In genomic region chr9:96420468-96421219, GRCh38 we compare ENCODE assay signal across 1 cellular context.
TF ChIP-seq lines count a peak whose summit lies in the region.

No MANE protein-coding gene starts in this region.

TF ChIP-seq in GM12878, 131 proteins besides CTCF, POLR2A, EP300 and RAD21 (continues in another document):
- TF ChIP-seq BCLAF1 (IDR thresholded peaks at IDR 0.05) (no peak), NR2F1 (conservative IDR thresholded peaks at IDR 0.05) (peak; percentile 56), SMAD5 (IDR thresholded peaks at IDR 0.05; ENCODE audit: low read depth) (no peak), STAT1 (conservative IDR thresholded peaks at IDR 0.05) (no peak), NRF1 (conservative IDR thresholded peaks at IDR 0.05; ENCODE audit: low read depth, low read length) (no peak), POLR2AphosphoS2 (IDR thresholded peaks at IDR 0.05; ENCODE audit: low read depth, low read length) (no peak), IRF3 (IDR thresholded peaks at IDR 0.05) (no peak), USF2 (IDR thresholded peaks at IDR 0.05; ENCODE audit: borderline replicate concordance, low read depth, low read length) (no peak), PAX8 (IDR thresholded peaks at IDR 0.05) (no peak), ZZZ3 (IDR thresholded peaks at IDR 0.05; ENCODE audit: control insufficient read depth, insufficient read length, low read depth) (no peak), ESRRA (IDR thresholded peaks at IDR 0.05; ENCODE audit: low read length) (no peak), CREB1 (IDR thresholded peaks at IDR 0.05; ENCODE audit: low read depth) (no peak), HDAC2 (IDR thresholded peaks at IDR 0.05) (no peak), SMARCA5 (IDR thresholded peaks at IDR 0.05) (peak; percentile 25; the same call in 1 of the 2 replicates), NKRF (conservative IDR thresholded peaks at IDR 0.05) (no peak), KLF5 (IDR thresholded peaks at IDR 0.05; ENCODE audit: partially characterized antibody) (no peak), YY1 (IDR thresholded peaks at IDR 0.05; ENCODE audit: low read depth, low read length) (peak; percentile 65; the same call in 1 of the 2 replicates), FOXM1 (IDR thresholded peaks at IDR 0.05; ENCODE audit: low read depth, low read length) (no peak), GATAD2B (conservative IDR thresholded peaks at IDR 0.05; ENCODE audit: low read depth) (0 out of 2 replicates have a peak, but pooled peaks have one; percentile 28), MEF2A (IDR thresholded peaks at IDR 0.05; ENCODE audit: insufficient read depth, low read depth, low read length) (no peak), BRCA1 (IDR thresholded peaks at IDR 0.05; ENCODE audit: low read depth, low read length) (no peak), TCF7 (IDR thresholded peaks at IDR 0.05; ENCODE audit: borderline replicate concordance) (no peak), E4F1 (IDR thresholded peaks at IDR 0.05; ENCODE audit: borderline replicate concordance, partially characterized antibody) (no peak), RBBP5 (conservative IDR thresholded peaks at IDR 0.05) (no peak), FOXK2 (IDR thresholded peaks at IDR 0.05) (no peak), SREBF1 (IDR thresholded peaks at IDR 0.05; ENCODE audit: low read length) (no peak), ZBTB33 (IDR thresholded peaks at IDR 0.05) (no peak), REST (IDR thresholded peaks at IDR 0.05; ENCODE audit: low read depth, low read length) (no peak), DPF2 (IDR thresholded peaks at IDR 0.05) (no peak), IKZF2 (IDR thresholded peaks at IDR 0.05) (peak; percentile 76 to 80; a peak in 2 of 4 replicates), SREBF2 (IDR thresholded peaks at IDR 0.05; ENCODE audit: low read length) (no peak), ZNF274 (IDR thresholded peaks at IDR 0.05; ENCODE audit: insufficient read depth, insufficient read length) (no peak), PKNOX1 (IDR thresholded peaks at IDR 0.05) (peak; percentile 77), JUND (IDR thresholded peaks at IDR 0.05; ENCODE audit: low read depth, low read length) (0 out of 2 replicates have a peak, but pooled peaks have one; percentile 21), ZBTB11 (CRISPR knock-in tag; IDR thresholded peaks at IDR 0.05) (no peak)
